7 cellular contexts compared by ENCODE assay signal in genomic region chr1:50342525-50342924, GRCh38.
"Had no signal": no experiment of that assay in that cellular context is flagged by ENCODE, and none has a peak within 500 bp of the region (broad histone marks: within the 10 kb centered on the region; RNA-seq: fewer than 3 reads in every experiment).

No MANE protein-coding gene starts in this region.

- H3K4me2 ChIP-seq: GM23338 had no signal

- H2AFZ ChIP-seq: GM23338 had no signal

- H3K4me3 ChIP-seq: GM23338 had no signal

- ATAC-seq: GM23338 had no signal

- FAIRE-seq: H1, H54, HTR-8/SVneo had no signal

- DNase-seq: H9, HCEC 1CT, IMR-90 had no signal
